ENCODE assay signal across 2 cellular contexts in the genomic region with DNA sequence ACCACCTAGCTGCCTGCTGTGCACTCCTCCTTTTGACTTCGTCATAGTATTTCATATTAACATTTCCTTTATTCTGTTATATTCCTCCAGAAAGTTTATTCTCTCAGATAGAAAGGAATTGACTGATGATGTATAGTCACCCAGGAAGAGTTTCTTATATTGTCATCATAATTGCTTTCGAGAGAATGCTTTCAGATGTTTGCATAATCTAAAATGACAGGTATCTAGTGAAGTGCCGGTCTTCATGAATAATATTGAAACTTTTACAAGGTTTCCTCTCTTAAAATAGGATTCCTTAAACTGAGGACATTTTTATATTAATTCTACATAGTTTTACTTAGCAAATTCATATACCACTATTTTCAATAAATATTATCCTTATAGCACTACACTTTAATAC.
TF ChIP-seq lines count a peak whose summit lies in the region.

No MANE protein-coding gene starts in this region.

TF ChIP-seq in liver, 16 proteins besides CTCF, POLR2A, EP300 and RAD21:
- TF ChIP-seq, protein P1, sequence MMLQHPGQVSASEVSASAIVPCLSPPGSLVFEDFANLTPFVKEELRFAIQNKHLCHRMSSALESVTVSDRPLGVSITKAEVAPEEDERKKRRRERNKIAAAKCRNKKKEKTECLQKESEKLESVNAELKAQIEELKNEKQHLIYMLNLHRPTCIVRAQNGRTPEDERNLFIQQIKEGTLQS (IDR thresholded peaks at IDR 0.05): no peak
- TF ChIP-seq NR2F2 (IDR thresholded peaks at IDR 0.05): no peak

TF ChIP-seq in HepG2, 621 proteins besides CTCF, POLR2A, EP300 and RAD21 (continued from another document):
- TF ChIP-seq, protein P2, sequence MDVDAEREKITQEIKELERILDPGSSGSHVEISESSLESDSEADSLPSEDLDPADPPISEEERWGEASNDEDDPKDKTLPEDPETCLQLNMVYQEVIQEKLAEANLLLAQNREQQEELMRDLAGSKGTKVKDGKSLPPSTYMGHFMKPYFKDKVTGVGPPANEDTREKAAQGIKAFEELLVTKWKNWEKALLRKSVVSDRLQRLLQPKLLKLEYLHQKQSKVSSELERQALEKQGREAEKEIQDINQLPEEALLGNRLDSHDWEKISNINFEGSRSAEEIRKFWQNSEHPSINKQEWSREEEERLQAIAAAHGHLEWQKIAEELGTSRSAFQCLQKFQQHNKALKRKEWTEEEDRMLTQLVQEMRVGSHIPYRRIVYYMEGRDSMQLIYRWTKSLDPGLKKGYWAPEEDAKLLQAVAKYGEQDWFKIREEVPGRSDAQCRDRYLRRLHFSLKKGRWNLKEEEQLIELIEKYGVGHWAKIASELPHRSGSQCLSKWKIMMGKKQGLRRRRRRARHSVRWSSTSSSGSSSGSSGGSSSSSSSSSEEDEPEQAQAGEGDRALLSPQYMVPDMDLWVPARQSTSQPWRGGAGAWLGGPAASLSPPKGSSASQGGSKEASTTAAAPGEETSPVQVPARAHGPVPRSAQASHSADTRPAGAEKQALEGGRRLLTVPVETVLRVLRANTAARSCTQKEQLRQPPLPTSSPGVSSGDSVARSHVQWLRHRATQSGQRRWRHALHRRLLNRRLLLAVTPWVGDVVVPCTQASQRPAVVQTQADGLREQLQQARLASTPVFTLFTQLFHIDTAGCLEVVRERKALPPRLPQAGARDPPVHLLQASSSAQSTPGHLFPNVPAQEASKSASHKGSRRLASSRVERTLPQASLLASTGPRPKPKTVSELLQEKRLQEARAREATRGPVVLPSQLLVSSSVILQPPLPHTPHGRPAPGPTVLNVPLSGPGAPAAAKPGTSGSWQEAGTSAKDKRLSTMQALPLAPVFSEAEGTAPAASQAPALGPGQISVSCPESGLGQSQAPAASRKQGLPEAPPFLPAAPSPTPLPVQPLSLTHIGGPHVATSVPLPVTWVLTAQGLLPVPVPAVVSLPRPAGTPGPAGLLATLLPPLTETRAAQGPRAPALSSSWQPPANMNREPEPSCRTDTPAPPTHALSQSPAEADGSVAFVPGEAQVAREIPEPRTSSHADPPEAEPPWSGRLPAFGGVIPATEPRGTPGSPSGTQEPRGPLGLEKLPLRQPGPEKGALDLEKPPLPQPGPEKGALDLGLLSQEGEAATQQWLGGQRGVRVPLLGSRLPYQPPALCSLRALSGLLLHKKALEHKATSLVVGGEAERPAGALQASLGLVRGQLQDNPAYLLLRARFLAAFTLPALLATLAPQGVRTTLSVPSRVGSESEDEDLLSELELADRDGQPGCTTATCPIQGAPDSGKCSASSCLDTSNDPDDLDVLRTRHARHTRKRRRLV (CRISPR knock-in tag; IDR thresholded peaks at IDR 0.05): no peak
- TF ChIP-seq SOX5 (CRISPR knock-in tag; IDR thresholded peaks at IDR 0.05; ENCODE audit: borderline replicate concordance) (no peak), SALL2 (CRISPR knock-in tag; IDR thresholded peaks at IDR 0.05) (no peak)
